Comparison of ENCODE assay signal across 2 cellular contexts in the genomic region with DNA sequence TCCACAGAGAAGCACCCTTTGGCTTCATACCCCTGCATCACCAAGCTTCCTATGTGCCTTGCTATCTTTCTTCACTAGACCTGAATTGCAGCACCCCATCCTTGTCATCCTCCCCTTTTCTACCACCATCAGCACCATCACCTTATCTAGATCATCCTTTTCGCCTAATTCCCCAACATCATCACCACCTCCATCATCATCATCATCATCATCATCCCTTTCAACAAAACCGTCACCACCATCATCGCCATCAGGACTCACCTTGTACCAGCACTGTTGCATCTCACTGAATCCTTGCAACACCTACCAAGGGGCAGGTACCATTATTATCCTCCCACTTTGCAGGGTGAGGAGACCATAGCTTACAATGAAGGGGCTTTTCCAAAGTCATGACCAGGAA.
A peak's percentile ranks its signal among the peaks of the same experiment; 100 is the strongest.
TF ChIP-seq lines count a peak whose summit lies in the region.

No MANE protein-coding gene starts in this region.

TF ChIP-seq in HEK293, 187 proteins besides CTCF, POLR2A, EP300 and RAD21 (continued from another document):
- TF ChIP-seq, protein P1, sequence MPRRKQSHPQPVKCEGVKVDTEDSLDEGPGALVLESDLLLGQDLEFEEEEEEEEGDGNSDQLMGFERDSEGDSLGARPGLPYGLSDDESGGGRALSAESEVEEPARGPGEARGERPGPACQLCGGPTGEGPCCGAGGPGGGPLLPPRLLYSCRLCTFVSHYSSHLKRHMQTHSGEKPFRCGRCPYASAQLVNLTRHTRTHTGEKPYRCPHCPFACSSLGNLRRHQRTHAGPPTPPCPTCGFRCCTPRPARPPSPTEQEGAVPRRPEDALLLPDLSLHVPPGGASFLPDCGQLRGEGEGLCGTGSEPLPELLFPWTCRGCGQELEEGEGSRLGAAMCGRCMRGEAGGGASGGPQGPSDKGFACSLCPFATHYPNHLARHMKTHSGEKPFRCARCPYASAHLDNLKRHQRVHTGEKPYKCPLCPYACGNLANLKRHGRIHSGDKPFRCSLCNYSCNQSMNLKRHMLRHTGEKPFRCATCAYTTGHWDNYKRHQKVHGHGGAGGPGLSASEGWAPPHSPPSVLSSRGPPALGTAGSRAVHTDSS (tag by site-specific recombination; IDR thresholded peaks at IDR 0.05), result peak; percentile 89
TF ChIP-seq in HEK293: peak in this region for 1.

TF ChIP-seq in IMR-90, 13 proteins besides CTCF, POLR2A, EP300 and RAD21 (continued from another document):
- TF ChIP-seq, protein P2, sequence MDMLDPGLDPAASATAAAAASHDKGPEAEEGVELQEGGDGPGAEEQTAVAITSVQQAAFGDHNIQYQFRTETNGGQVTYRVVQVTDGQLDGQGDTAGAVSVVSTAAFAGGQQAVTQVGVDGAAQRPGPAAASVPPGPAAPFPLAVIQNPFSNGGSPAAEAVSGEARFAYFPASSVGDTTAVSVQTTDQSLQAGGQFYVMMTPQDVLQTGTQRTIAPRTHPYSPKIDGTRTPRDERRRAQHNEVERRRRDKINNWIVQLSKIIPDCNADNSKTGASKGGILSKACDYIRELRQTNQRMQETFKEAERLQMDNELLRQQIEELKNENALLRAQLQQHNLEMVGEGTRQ (IDR thresholded peaks at IDR 0.05; ENCODE audit: low read depth, low read length), result no peak
- TF ChIP-seq FOS (IDR thresholded peaks at IDR 0.05; ENCODE audit: low read depth, low read length), result no peak
- TF ChIP-seq MAFK (IDR thresholded peaks at IDR 0.05; ENCODE audit: low read depth, low read length), result no peak
- TF ChIP-seq RCOR1 (IDR thresholded peaks at IDR 0.05; ENCODE audit: insufficient replicate concordance, low read length), result no peak
- no peak for TF ChIP-seq CHD1 (IDR thresholded peaks at IDR 0.05; ENCODE audit: low read depth, low read length)
- TF ChIP-seq NFE2L2 (IDR thresholded peaks at IDR 0.05; ENCODE audit: low read depth, low read length), result no peak
- TF ChIP-seq RFX5 (IDR thresholded peaks at IDR 0.05; ENCODE audit: low read depth, low read length), result no peak
TF ChIP-seq in IMR-90: peak in this region for 0.
